ENCODE assay signal across 20 cellular contexts in the genomic region with DNA sequence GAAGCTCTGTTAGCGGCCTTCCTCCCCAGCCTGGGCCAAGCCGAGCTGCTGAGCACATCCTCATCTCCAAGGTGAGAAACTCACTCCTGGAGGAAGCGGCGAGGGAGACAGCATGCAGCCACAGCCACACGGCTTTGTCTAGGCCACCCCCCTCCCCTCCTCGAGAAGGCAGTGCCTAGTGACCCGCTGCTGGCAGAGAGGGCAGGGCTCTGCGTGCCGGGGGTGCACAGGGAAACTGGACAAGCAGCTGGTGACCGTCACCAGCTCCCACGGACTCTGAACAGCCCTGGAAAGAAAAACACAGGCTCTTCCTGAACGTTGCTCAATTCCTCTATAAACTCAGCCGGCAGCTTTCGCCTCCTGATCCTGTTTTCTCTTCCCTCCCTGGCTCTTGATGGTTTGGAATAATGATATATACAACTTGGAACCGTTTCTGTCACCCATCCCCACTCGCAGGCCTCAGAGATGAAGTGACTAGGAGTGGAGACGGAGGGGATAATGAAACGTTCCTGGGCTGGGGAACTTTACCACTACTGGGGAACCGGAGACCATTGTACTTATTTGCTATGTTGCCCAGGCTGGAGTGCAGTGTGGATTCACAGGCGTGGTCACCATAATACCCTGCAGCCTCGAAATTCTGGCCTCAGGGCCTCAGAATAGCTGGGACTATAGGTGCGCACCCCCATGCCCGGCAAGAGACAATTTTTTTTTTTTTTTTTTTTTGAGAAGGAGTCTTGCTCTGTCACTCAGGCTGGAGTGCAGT. TPM values are rescaled to one million over a fixed set of nuclear protein-coding genes. Genes with fewer than 3 reads are reported as not detected.
DNase-seq lines count a peak whose midpoint lies in the region; ATAC-seq and TF ChIP-seq lines count a peak whose summit lies in the region.
"Had no signal": no experiment of that assay in that cellular context is flagged by ENCODE, and none has a peak within 500 bp of the region (broad histone marks: within the 10 kb centered on the region; RNA-seq: fewer than 3 reads in every experiment).

No MANE protein-coding gene starts in this region.

- H3K4me2 ChIP-seq in fibroblast of lung (ENCODE audit: extremely low read depth, insufficient read depth, low read length): no peak overlapping the region
- H3K4me2 ChIP-seq in neural progenitor cell: no peak overlapping the region

- H3K9ac ChIP-seq in fibroblast of lung (ENCODE audit: insufficient read depth, low read length) (no peak overlapping the region), neural progenitor cell (no peak overlapping the region)
- H3K9ac ChIP-seq: parathyroid adenoma had no signal

- peak; percentile 90 for ATAC-seq in left colon
- ATAC-seq in GM19023 (IDR thresholded peaks at IDR 0.05; ENCODE audit: unreplicated experiment): no peak
- ATAC-seq: activated CD8-positive, alpha-beta memory T cell treated with anti-CD3 and anti-CD28 coated beads, Interleukin-2, amount 10 ng/mL, durations not matched to agents 7 days and 5 days; stimulated activated naive B cell treated with anti-CD40 and anti-IgM and Interleukin-4, amounts not matched to agents 10 μg/mL and 1 μg/mL and 100 μg/mL, for 72 hours; T-helper 17 cell had no signal

- CTCF ChIA-PET in activated CD4-positive, alpha-beta memory T cell treated with anti-CD3 and anti-CD28 coated beads for 36 hours (lab: Charles Lee): no interaction called here

- POLR2A ChIA-PET in activated CD4-positive, alpha-beta memory T cell treated with anti-CD3 and anti-CD28 coated beads for 36 hours (lab: Charles Lee): interaction anchor here (0.6 to 0.7 kb wide), 2 partner anchors 73 to 136 kb away, joined by 3 to 6 read pairs; no protein-coding TSS in a partner anchor

- no peaks in the 10 kb centered on the region for H3K36me3 ChIP-seq in fibroblast of lung (ENCODE audit: control insufficient read depth, insufficient read depth, low read length)
- H3K36me3 ChIP-seq in neural progenitor cell: no peaks in the 10 kb centered on the region

- H3K27ac ChIP-seq in fibroblast of lung (ENCODE audit: insufficient read depth, low read length) (no peak overlapping the region), neural progenitor cell (no peak overlapping the region)
- H3K27ac ChIP-seq: parathyroid adenoma had no signal

- H3K27me3 Mint-ChIP-seq in neural progenitor cell (ENCODE audit: insufficient read depth, low read depth): no peaks in the 10 kb centered on the region
- peaks cover 5% of the 10 kb centered on the region for H3K27me3 Mint-ChIP-seq in activated CD4-positive, alpha-beta memory T cell treated with anti-CD3 and anti-CD28 coated beads for 36 hours

- H4K20me1 ChIP-seq in fibroblast of lung (ENCODE audit: control insufficient read depth, extremely low read depth, insufficient read depth, low read length) (no peaks in the 10 kb centered on the region), neural progenitor cell (ENCODE audit: low read depth) (no peaks in the 10 kb centered on the region)

- H3K27me3 ChIP-seq in fibroblast of lung (ENCODE audit: control insufficient read depth, insufficient read depth, low read length) (no peaks in the 10 kb centered on the region), neural progenitor cell (no peaks in the 10 kb centered on the region)

- intact Hi-C loops in left colon (cut with DNase I, micrococcal nuclease): no loop called here
- intact Hi-C loops in activated CD4-positive, alpha-beta memory T cell treated with anti-CD3 and anti-CD28 coated beads for 36 hours (cut with micrococcal nuclease): no loop called here

- no peak overlapping the region for H3K4me3 ChIP-seq in fibroblast of lung (replicated peaks in 1 of 4; ENCODE audit: control extremely low read depth in 1 of 4, insufficient read depth in 1 of 4, low read depth in 3 of 4, low read length in 4 of 4)
- no peak overlapping the region for H3K4me3 ChIP-seq in neural progenitor cell

- no peak overlapping the region for H3K4me3 Mint-ChIP-seq in neural progenitor cell
- H3K4me3 Mint-ChIP-seq in activated CD4-positive, alpha-beta memory T cell treated with anti-CD3 and anti-CD28 coated beads for 36 hours: no peak overlapping the region
- H3K4me3 Mint-ChIP-seq: activated CD8-positive, alpha-beta memory T cell treated with anti-CD3 and anti-CD28 coated beads, Interleukin-2, amount 10 ng/mL, durations not matched to agents 7 days and 5 days; CD14-positive monocyte; stimulated activated naive B cell treated with anti-CD40 and anti-IgM and Interleukin-4, amounts not matched to agents 10 μg/mL and 1 μg/mL and 100 μg/mL, for 72 hours; T-helper 17 cell had no signal

- peak overlapping the region; percentile 74 for H3K27ac Mint-ChIP-seq in neural progenitor cell
- H3K27ac Mint-ChIP-seq in activated CD4-positive, alpha-beta memory T cell treated with anti-CD3 and anti-CD28 coated beads for 36 hours: no peak overlapping the region
- H3K27ac Mint-ChIP-seq: activated CD8-positive, alpha-beta memory T cell treated with anti-CD3 and anti-CD28 coated beads, Interleukin-2, amount 10 ng/mL, durations not matched to agents 7 days and 5 days; stimulated activated naive B cell treated with anti-CD40 and anti-IgM and Interleukin-4, amounts not matched to agents 10 μg/mL and 1 μg/mL and 100 μg/mL, for 72 hours; T-helper 17 cell had no signal

- H3K36me3 Mint-ChIP-seq in neural progenitor cell: peaks cover 4% of the 10 kb centered on the region
- H3K36me3 Mint-ChIP-seq in activated CD4-positive, alpha-beta memory T cell treated with anti-CD3 and anti-CD28 coated beads for 36 hours: no peaks in the 10 kb centered on the region
- H3K36me3 Mint-ChIP-seq: activated CD8-positive, alpha-beta memory T cell treated with anti-CD3 and anti-CD28 coated beads, Interleukin-2, amount 10 ng/mL, durations not matched to agents 7 days and 5 days; CD14-positive monocyte; stimulated activated naive B cell treated with anti-CD40 and anti-IgM and Interleukin-4, amounts not matched to agents 10 μg/mL and 1 μg/mL and 100 μg/mL, for 72 hours had no signal

- H3K9me3 Mint-ChIP-seq in neural progenitor cell: no peaks in the 10 kb centered on the region
- H3K9me3 Mint-ChIP-seq in activated CD4-positive, alpha-beta memory T cell treated with anti-CD3 and anti-CD28 coated beads for 36 hours: no peaks in the 10 kb centered on the region
- H3K9me3 Mint-ChIP-seq: stimulated activated naive B cell treated with anti-CD40 and anti-IgM and Interleukin-4, amounts not matched to agents 10 μg/mL and 1 μg/mL and 100 μg/mL, for 72 hours had no signal

- no peaks in the 10 kb centered on the region for H3K4me1 ChIP-seq in fibroblast of lung (ENCODE audit: control insufficient read depth, extremely low read depth, insufficient read depth, low read length)
- H3K4me1 ChIP-seq in neural progenitor cell: peaks cover 14% of the 10 kb centered on the region
- H3K4me1 ChIP-seq: parathyroid adenoma had no signal

- H2AFZ ChIP-seq in fibroblast of lung (ENCODE audit: low read length) (peak overlapping the region; percentile 34), neural progenitor cell (replicated peaks) (no peak overlapping the region)
- H2AFZ ChIP-seq: parathyroid adenoma had no signal

- DNase-seq in AG08396 (ENCODE audit: low spot score): peak; percentile 42
- peak in 1 of 2 donors; percentile 49 for DNase-seq in fibroblast of lung (ENCODE audit: low read depth in 2 of 2)
- peak in 1 of 2 donors; percentile 27 for DNase-seq in left colon
- DNase-seq in neural progenitor cell (ENCODE audit: low spot score): no peak
- no peak for DNase-seq in RKO (ENCODE audit: low spot score)
- no peak for DNase-seq in activated CD4-positive, alpha-beta memory T cell treated with anti-CD3 and anti-CD28 coated beads for 36 hours
- no peak for DNase-seq in activated CD8-positive, alpha-beta memory T cell treated with anti-CD3 and anti-CD28 coated beads, Interleukin-2, amount 50 U/mL, for 48 hours
- DNase-seq: activated CD8-positive, alpha-beta memory T cell treated with anti-CD3 and anti-CD28 coated beads, Interleukin-2, amount 10 ng/mL, durations not matched to agents 7 days and 5 days; activated gamma-delta T cell; amygdala; foreskin melanocyte; NCI-H187; SHP77; stimulated activated naive B cell treated with anti-CD40 and anti-IgM and Interleukin-4, amounts not matched to agents 10 μg/mL and 1 μg/mL and 100 μg/mL, for 72 hours; T-helper 17 cell; trophoblast cell had no signal

- H3K4me1 Mint-ChIP-seq in neural progenitor cell: peaks cover 14% of the 10 kb centered on the region
- no peaks in the 10 kb centered on the region for H3K4me1 Mint-ChIP-seq in activated CD4-positive, alpha-beta memory T cell treated with anti-CD3 and anti-CD28 coated beads for 36 hours (ENCODE audit: low read depth)
- H3K4me1 Mint-ChIP-seq: activated CD8-positive, alpha-beta memory T cell treated with anti-CD3 and anti-CD28 coated beads, Interleukin-2, amount 10 ng/mL, durations not matched to agents 7 days and 5 days had no signal

- TF ChIP-seq CTCF in fibroblast of lung (conservative IDR thresholded peaks at IDR 0.05 in 1 of 2, IDR thresholded peaks at IDR 0.05 in 1 of 2; ENCODE audit: low read depth in 1 of 2, low read length in 2 of 2): no peak
- no peak for TF ChIP-seq CTCF in neural progenitor cell (IDR thresholded peaks at IDR 0.05)

- H3F3A ChIP-seq in neural progenitor cell (ENCODE audit: low read depth): peaks cover 9% of the 10 kb centered on the region

- H3K79me2 ChIP-seq in fibroblast of lung (ENCODE audit: control insufficient read depth, insufficient read depth, low read length) (no peaks in the 10 kb centered on the region), neural progenitor cell (ENCODE audit: low read depth) (no peaks in the 10 kb centered on the region)
- H3K79me2 ChIP-seq: parathyroid adenoma had no signal

- H3K9me3 ChIP-seq in fibroblast of lung (ENCODE audit: control insufficient read depth, insufficient read depth, low read depth, low read length) (no peaks in the 10 kb centered on the region), neural progenitor cell (ENCODE audit: low read depth) (no peaks in the 10 kb centered on the region)

RNA-seq across cellular contexts. Expression of a gene that starts 19.3 kb away (rescaled TPM):
- under 0.01 TPM in 2 replicates for total RNA-seq in fibroblast of lung
- polyA plus RNA-seq in fibroblast of lung: 0.01 and 0.02 TPM in 2 replicates
- not detected in 2 replicates for polyA plus RNA-seq in fibroblast of lung (2012)
- not detected in 2 replicates for polyA minus RNA-seq in fibroblast of lung (ENCODE audit: low replicate concordance)
- under 1 TPM in 1 of 2 donors, not detected in 1; 0.11 TPM for total RNA-seq in left colon
- 0.06 TPM in 1 of 2 replicates, not detected in the other for total RNA-seq in neural progenitor cell (ENCODE audit: low replicate concordance)
- total RNA-seq in activated CD4-positive, alpha-beta memory T cell treated with anti-CD3 and anti-CD28 coated beads for 36 hours: not detected
- total RNA-seq: mononuclear cell, T-helper 17 cell had no signal
- polyA plus RNA-seq: CD14-positive monocyte had no signal

RNA-seq across cellular contexts. Expression of a gene that starts 41.0 kb away (rescaled TPM):
- total RNA-seq in fibroblast of lung (0.33 and 0.51 TPM in 2 replicates), left colon (1 to 10 TPM; 1.4 to 1.9 TPM), neural progenitor cell (ENCODE audit: low replicate concordance) (3.1 and 5.8 TPM in 2 replicates)
- polyA plus RNA-seq in fibroblast of lung: 0.32 and 0.85 TPM in 2 replicates
- 0.43 and 1.1 TPM in 2 replicates for polyA plus RNA-seq in fibroblast of lung (2012)
- polyA minus RNA-seq in fibroblast of lung (ENCODE audit: low replicate concordance): 0.33 and 0.82 TPM in 2 replicates
- total RNA-seq in activated CD4-positive, alpha-beta memory T cell treated with anti-CD3 and anti-CD28 coated beads for 36 hours: under 1 TPM; 0.15 to 0.19 TPM
- total RNA-seq: mononuclear cell had no signal
- polyA plus RNA-seq: CD14-positive monocyte had no signal
